Comparison of ENCODE assay signal across 17 cellular contexts in genomic region chr11:61513143-61513740, GRCh38. TPM values are rescaled to one million over a fixed set of nuclear protein-coding genes. Genes with fewer than 3 reads are reported as not detected.
DNase-seq lines count a peak whose midpoint lies in the region; TF ChIP-seq lines count a peak whose summit lies in the region.
"Had no signal": no experiment of that assay in that cellular context is flagged by ENCODE, and none has a peak within 500 bp of the region (broad histone marks: within the 10 kb centered on the region; RNA-seq: fewer than 3 reads in every experiment).

No MANE protein-coding gene starts in this region.

- H3K36me3 ChIP-seq in A673 (ENCODE audit: insufficient read depth, low read length, poor library complexity, severe bottlenecking) (no peaks in the 10 kb centered on the region), PC-9 (ENCODE audit: low read depth) (no peaks in the 10 kb centered on the region)
- H3K36me3 ChIP-seq: adrenal gland had no signal

- BruUV-seq in A673 (replicated peaks; lab: Mats Ljungman, UMichigan) (no TSS peak), PC-9 (replicated peaks; lab: Mats Ljungman, UMichigan) (no TSS peak)

- no peaks in the 10 kb centered on the region for H3K79me2 ChIP-seq in PC-9 (ENCODE audit: low read depth)

- H3K4me1 ChIP-seq in A673 (ENCODE audit: insufficient read depth, low read length, poor library complexity, severe bottlenecking), result peaks cover 69% of the 10 kb centered on the region
- peaks cover 30% of the 10 kb centered on the region for H3K4me1 ChIP-seq in PC-9 (replicated peaks; ENCODE audit: insufficient read depth)

- CTCF ChIA-PET in A673 (lab: Charles Lee) (interaction anchor here (0.6 kb wide), 1 partner anchor 68 kb away, joined by 3 read pairs; the partner anchor contains the start of gene SYT7), PC-9 (lab: Charles Lee) (interaction anchor here (0.6 to 1.8 kb wide), 10 partner anchors 11 to 578 kb away, joined by 3 to 13 read pairs (median 4); no protein-coding TSS in a partner anchor)

- no peak overlapping the region for H2AFZ ChIP-seq in PC-9

- H3K27me3 ChIP-seq in A673 (replicated peaks; ENCODE audit: insufficient read depth, low read depth, low read length, poor library complexity) (no peaks in the 10 kb centered on the region), PC-9 (ENCODE audit: insufficient read depth, low read depth) (peaks cover 17% of the 10 kb centered on the region)

- TF ChIP-seq CTCF in A673 (conservative IDR thresholded peaks at IDR 0.05; ENCODE audit: low read depth, low read length) (no peak), PC-9 (conservative IDR thresholded peaks at IDR 0.05) (no peak)

- POLR2A ChIA-PET in A673 (lab: Charles Lee; ENCODE audit: low non-redundant PET), result no interaction called here
- POLR2A ChIA-PET in PC-9 (lab: Charles Lee; ENCODE audit: unreplicated experiment), result interaction anchor here (0.5 to 1.1 kb wide), 5 partner anchors 25 to 759 kb away, joined by 3 to 4 read pairs (median 4); no protein-coding TSS in a partner anchor

- H3K9me3 ChIP-seq in A673 (ENCODE audit: low read depth, low read length, poor library complexity, severe bottlenecking) (no peaks in the 10 kb centered on the region), PC-9 (ENCODE audit: insufficient read depth, low read depth) (no peaks in the 10 kb centered on the region)
- H3K9me3 ChIP-seq: adrenal gland had no signal

- intact Hi-C loops in A673 (cut with micrococcal nuclease; ENCODE audit: unreplicated experiment), result no loop called here
- intact Hi-C loops in PC-9 (cut with micrococcal nuclease; ENCODE audit: unreplicated experiment), result loop anchor here (10.0 kb wide), 1 partner anchor 178 kb away; the partner anchor contains the start of genes DDB1 and TKFC

- H3K4me3 ChIP-seq in A673 (ENCODE audit: low read depth, low read length, poor library complexity, severe bottlenecking), result no peak overlapping the region
- no peak overlapping the region for H3K4me3 ChIP-seq in PC-9
- H3K4me3 ChIP-seq: adrenal gland had no signal

- peak overlapping the region; percentile 57 for H3K27ac ChIP-seq in A673 (ENCODE audit: low read depth, low read length, poor library complexity, severe bottlenecking)
- H3K27ac ChIP-seq in PC-9, result 0 out of 2 replicates have a peak overlapping the region, but pooled peaks have one; percentile 10
- H3K27ac ChIP-seq: HL-60 had no signal

- H3F3A ChIP-seq in PC-9 (ENCODE audit: insufficient read depth, low read depth), result peaks cover 18% of the 10 kb centered on the region

- no peaks in the 10 kb centered on the region for H3K9me2 ChIP-seq in PC-9 (ENCODE audit: insufficient read depth)

- H3K4me2 ChIP-seq in PC-9, result peak overlapping the region; percentile 58

- H4K20me1 ChIP-seq in PC-9 (ENCODE audit: insufficient read depth), result no peaks in the 10 kb centered on the region

- peak; percentile 30 for DNase-seq in A673 (ENCODE audit: low spot score)
- DNase-seq in DMS53 treated with DMSO at 0.1 percent for 48 hours (lab: John Stamatoyannopoulos, UW; ENCODE audit: unreplicated experiment), result peak; percentile 68
- peak; percentile 70 to 77 for DNase-seq in PC-9
- peak; percentile 52 for DNase-seq in left kidney (ENCODE audit: low read depth, low spot score)
- no peak for DNase-seq in T-helper 1 cell
- DNase-seq in NCI-H226, result no peak
- DNase-seq in effector CD4-positive, alpha-beta T cell, result no peak
- no peak for DNase-seq in NK-92 (lab: John Stamatoyannopoulos, UW; ENCODE audit: unreplicated experiment)
- DNase-seq: central memory CD4-positive, alpha-beta T cell; KG1; NCI-H1048; SHP77 treated with DMSO at 0.1 percent for 48 hours; stimulated activated CD4-positive, alpha-beta T cell treated with anti-CD3 and anti-CD28 coated beads, Interleukin-2, amount 100 ng/mL, for 24 hours had no signal

RNA-seq across cellular contexts. Expression of gene LRRC10B, which starts 4.7 kb away (rescaled TPM):
- 17.3 and 17.4 TPM in 2 replicates for total RNA-seq in A673 (2021)
- total RNA-seq in PC-9 (2021), result 1.0 and 1.1 TPM in 2 replicates
- total RNA-seq: activated CD8-positive, alpha-beta memory T cell treated with anti-CD3 and anti-CD28 coated beads for 36 hours; mononuclear cell had no signal

Comparison
In these comparisons a context has a peak if more than half of its experiments do, and no peak if none do; other contexts are left out.
1. DNase-seq: peak in A673 (single experiment), DMS53 treated with DMSO at 0.1 percent for 48 hours (single experiment), PC-9 (2 of 2) and left kidney (single experiment); none in T-helper 1 cell (0 of 5), NCI-H226 (single experiment), effector CD4-positive, alpha-beta T cell (single experiment) and NK-92 (single experiment).